In genomic region chr5:65926276-65926761, GRCh38 we compare ENCODE assay signal across 8 cellular contexts.
DNase-seq lines count a peak whose midpoint lies in the region; ATAC-seq and TF ChIP-seq lines count a peak whose summit lies in the region.

A gene with protein sequence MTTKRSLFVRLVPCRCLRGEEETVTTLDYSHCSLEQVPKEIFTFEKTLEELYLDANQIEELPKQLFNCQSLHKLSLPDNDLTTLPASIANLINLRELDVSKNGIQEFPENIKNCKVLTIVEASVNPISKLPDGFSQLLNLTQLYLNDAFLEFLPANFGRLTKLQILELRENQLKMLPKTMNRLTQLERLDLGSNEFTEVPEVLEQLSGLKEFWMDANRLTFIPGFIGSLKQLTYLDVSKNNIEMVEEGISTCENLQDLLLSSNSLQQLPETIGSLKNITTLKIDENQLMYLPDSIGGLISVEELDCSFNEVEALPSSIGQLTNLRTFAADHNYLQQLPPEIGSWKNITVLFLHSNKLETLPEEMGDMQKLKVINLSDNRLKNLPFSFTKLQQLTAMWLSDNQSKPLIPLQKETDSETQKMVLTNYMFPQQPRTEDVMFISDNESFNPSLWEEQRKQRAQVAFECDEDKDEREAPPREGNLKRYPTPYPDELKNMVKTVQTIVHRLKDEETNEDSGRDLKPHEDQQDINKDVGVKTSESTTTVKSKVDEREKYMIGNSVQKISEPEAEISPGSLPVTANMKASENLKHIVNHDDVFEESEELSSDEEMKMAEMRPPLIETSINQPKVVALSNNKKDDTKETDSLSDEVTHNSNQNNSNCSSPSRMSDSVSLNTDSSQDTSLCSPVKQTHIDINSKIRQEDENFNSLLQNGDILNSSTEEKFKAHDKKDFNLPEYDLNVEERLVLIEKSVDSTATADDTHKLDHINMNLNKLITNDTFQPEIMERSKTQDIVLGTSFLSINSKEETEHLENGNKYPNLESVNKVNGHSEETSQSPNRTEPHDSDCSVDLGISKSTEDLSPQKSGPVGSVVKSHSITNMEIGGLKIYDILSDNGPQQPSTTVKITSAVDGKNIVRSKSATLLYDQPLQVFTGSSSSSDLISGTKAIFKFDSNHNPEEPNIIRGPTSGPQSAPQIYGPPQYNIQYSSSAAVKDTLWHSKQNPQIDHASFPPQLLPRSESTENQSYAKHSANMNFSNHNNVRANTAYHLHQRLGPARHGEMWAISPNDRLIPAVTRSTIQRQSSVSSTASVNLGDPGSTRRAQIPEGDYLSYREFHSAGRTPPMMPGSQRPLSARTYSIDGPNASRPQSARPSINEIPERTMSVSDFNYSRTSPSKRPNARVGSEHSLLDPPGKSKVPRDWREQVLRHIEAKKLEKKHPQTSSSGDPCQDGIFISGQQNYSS (N-terminal part only) (plus strand): TSS chr5:65926575. CDS start chr5:65992719, 66,144 bp downstream.

- DNase-seq in GM19240 (ENCODE audit: insufficient read length, low spot score): peak; percentile 18
- peak; percentile 75 for DNase-seq in RPMI8226
- peak; percentile 55 for DNase-seq in activated T-helper 9 cell treated with anti-CD3 and anti-CD28 coated beads, Interleukin-2, amount 50 U/mL, for 16 hours (ENCODE audit: low read depth)
- peak; percentile 86 for DNase-seq in fibroblast of peridontal ligament (ENCODE audit: extremely low read depth)
- DNase-seq in stimulated activated naive CD8-positive, alpha-beta T cell treated with anti-CD3 and anti-CD28 coated beads, Interleukin-15, Interleukin-2, amounts not matched to agents 100 U/mL and 50 U/mL, for 24 hours: peak; percentile 76

- no peak for TF ChIP-seq CTCF in nephron (IDR thresholded peaks at IDR 0.05; ENCODE audit: unreplicated experiment in 3 of 3)

- ATAC-seq in HG03457 (IDR thresholded peaks at IDR 0.05; ENCODE audit: unreplicated experiment): peak; percentile 16
- ATAC-seq in stimulated activated naive CD8-positive, alpha-beta T cell treated with anti-CD3 and anti-CD28 coated beads, Interleukin-15, Interleukin-2, amounts not matched to agents 100 U/mL and 50 U/mL, for 24 hours: peak; percentile 34

- peaks cover 17 to 46% (median 29%) of the 10 kb centered on the region in 10 experiments for H3K4me1 ChIP-seq in BLaER1 treated with 17β-estradiol and CSF1 and Interleukin-3, amounts not matched to agents 10 nM and 100 nM

- H3K9ac ChIP-seq in BLaER1 treated with 17β-estradiol and CSF1 and Interleukin-3, amounts not matched to agents 10 nM and 100 nM: peak within 1 kb of the TSS; percentile 98 to 100 (median 100)

- H3K36me3 ChIP-seq in BLaER1 treated with 17β-estradiol and CSF1 and Interleukin-3, amounts not matched to agents 10 nM and 100 nM: peaks cover 11 to 21% (median 19%) of the 10 kb centered on the region in 11 experiments; a peak in 20 of 22 replicates

- no peaks in the 10 kb centered on the region for H3K27me3 Mint-ChIP-seq in nephron (ENCODE audit: low read depth)

- peak within 1 kb of the TSS; percentile 97 to 98 (median 97) for H3K4me3 Mint-ChIP-seq in nephron

- H3K36me3 Mint-ChIP-seq in nephron (ENCODE audit: low read depth): peaks cover 13% of the 10 kb centered on the region

- H3K27ac Mint-ChIP-seq in nephron: peak within 1 kb of the TSS; percentile 99 to 100 (median 99)

- peaks cover 44% of the 10 kb centered on the region for H3K4me1 Mint-ChIP-seq in nephron

- no peaks in the 10 kb centered on the region for H3K27me3 ChIP-seq in BLaER1 treated with 17β-estradiol and CSF1 and Interleukin-3, amounts not matched to agents 10 nM and 100 nM

- H3K4me3 ChIP-seq in BLaER1 treated with 17β-estradiol and CSF1 and Interleukin-3, amounts not matched to agents 10 nM and 100 nM: peak within 1 kb of the TSS; percentile 80 to 99 (median 92)

- peak within 1 kb of the TSS; percentile 79 to 95 (median 84) for H3K4me2 ChIP-seq in BLaER1 treated with 17β-estradiol and CSF1 and Interleukin-3, amounts not matched to agents 10 nM and 100 nM

- 0 out of 22 replicates have a peak, but pooled peaks cover 0 to 4% (median 0%) of the 10 kb centered on the region in 11 experiments for H3K9me3 ChIP-seq in BLaER1 treated with 17β-estradiol and CSF1 and Interleukin-3, amounts not matched to agents 10 nM and 100 nM (replicated peaks in 1 of 11)

- H3K9me3 Mint-ChIP-seq in nephron: no peaks in the 10 kb centered on the region

- H4K20me1 ChIP-seq in BLaER1 treated with 17β-estradiol and CSF1 and Interleukin-3, amounts not matched to agents 10 nM and 100 nM: peaks cover 21 to 46% (median 41%) of the 10 kb centered on the region in 11 experiments; a peak in 21 of 22 replicates

- peak within 1 kb of the TSS; percentile 99 to 100 (median 100) for H3K27ac ChIP-seq in BLaER1 treated with 17β-estradiol and CSF1 and Interleukin-3, amounts not matched to agents 10 nM and 100 nM

Comparison
In these comparisons a context has a peak if more than half of its experiments do, and no peak if none do; other contexts are left out.
1. Peak in every context shown above with its lines: DNase-seq, ATAC-seq, H3K4me3 ChIP-seq and H3K27ac ChIP-seq.
2. DNase-seq: peak in every context shown above with its lines; median percentile 86 in fibroblast of peridontal ligament; 76 in stimulated activated naive CD8-positive, alpha-beta T cell treated with anti-CD3 and anti-CD28 coated beads, Interleukin-15, Interleukin-2, amounts not matched to agents 100 U/mL and 50 U/mL, for 24 hours; 75 in RPMI8226; 55 in activated T-helper 9 cell treated with anti-CD3 and anti-CD28 coated beads, Interleukin-2, amount 50 U/mL, for 16 hours; 18 in GM19240.